1 cellular context compared by ENCODE assay signal in the genomic region with DNA sequence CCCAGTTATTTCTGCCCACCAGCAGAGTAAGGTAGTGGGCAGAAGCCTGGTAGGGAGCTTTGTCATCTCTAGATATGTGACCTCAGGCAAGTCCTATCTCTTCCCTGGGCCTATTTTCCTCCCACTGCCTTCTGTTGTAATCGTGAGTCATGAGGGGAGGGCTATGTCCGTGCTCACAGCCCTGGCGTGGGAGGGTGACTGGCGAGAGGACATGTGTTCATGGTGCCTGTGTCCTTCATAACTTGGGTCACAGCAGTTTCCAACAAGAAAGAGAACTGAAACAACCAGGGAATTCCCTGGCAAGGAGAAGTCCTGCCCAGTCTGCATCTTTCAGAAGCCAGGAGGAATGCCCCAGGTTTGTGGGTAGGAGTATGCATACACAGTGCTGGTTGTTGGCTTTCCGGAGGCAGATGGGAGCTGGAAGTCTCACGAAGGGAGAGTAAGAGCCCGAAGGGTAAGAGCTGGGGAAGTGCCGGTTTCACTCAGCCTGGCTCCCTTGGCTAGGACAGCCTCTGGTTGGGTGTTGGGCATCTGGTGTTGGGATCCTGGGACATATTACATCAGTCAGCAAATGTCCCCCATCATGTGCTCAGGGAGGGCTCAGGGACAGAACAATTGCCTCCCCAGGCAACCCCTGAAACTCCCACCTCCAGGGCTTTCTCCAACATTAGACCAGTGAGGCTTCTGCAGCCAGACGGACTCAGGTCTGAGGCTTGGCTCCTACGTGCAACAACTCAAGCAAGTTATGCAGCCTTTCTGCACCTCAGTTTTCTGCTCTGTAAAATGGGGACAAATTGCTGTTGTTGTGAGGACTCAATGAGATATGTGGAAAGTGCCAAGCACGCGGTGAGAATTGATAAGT.
TF ChIP-seq lines count a peak whose summit lies in the region.

No MANE protein-coding gene starts in this region.

TF ChIP-seq in GM12878, 131 proteins besides CTCF, POLR2A, EP300 and RAD21 (continues in another document):
- TF ChIP-seq EZH2 (IDR thresholded peaks at IDR 0.05; ENCODE audit: borderline replicate concordance, control insufficient read depth, low read depth, low read length) (no peak), ZZZ3 (IDR thresholded peaks at IDR 0.05; ENCODE audit: control insufficient read depth, insufficient read length, low read depth) (no peak), TARDBP (IDR thresholded peaks at IDR 0.05; ENCODE audit: borderline replicate concordance) (no peak), BMI1 (IDR thresholded peaks at IDR 0.05; ENCODE audit: borderline replicate concordance) (no peak; the same call in 1 of the 2 replicates), POU2F2 (IDR thresholded peaks at IDR 0.05; ENCODE audit: borderline replicate concordance, low read depth, low read length) (peak; percentile 88; the same call in 2 of the 3 replicates), BACH1 (IDR thresholded peaks at IDR 0.05; ENCODE audit: borderline replicate concordance) (no peak), CHD4 (IDR thresholded peaks at IDR 0.05) (no peak), ZNF207 (IDR thresholded peaks at IDR 0.05; ENCODE audit: borderline replicate concordance) (no peak), DPF2 (IDR thresholded peaks at IDR 0.05) (peak; percentile 86), KDM1A (IDR thresholded peaks at IDR 0.05; ENCODE audit: borderline replicate concordance) (no peak), WRNIP1 (IDR thresholded peaks at IDR 0.05; ENCODE audit: borderline replicate concordance, low read depth, low read length) (no peak), MXI1 (IDR thresholded peaks at IDR 0.05; ENCODE audit: low read depth, low read length) (no peak), CHD1 (IDR thresholded peaks at IDR 0.05; ENCODE audit: low read depth, low read length) (no peak), ATF7 (IDR thresholded peaks at IDR 0.05; ENCODE audit: low read depth) (peak; percentile 49; the same call in 1 of the 2 replicates), SPI1 (IDR thresholded peaks at IDR 0.05; ENCODE audit: borderline replicate concordance, insufficient read depth, low read depth, low read length) (peak; percentile 93), TCF12 (IDR thresholded peaks at IDR 0.05; ENCODE audit: low read depth, low read length) (no peak), RFX5 (IDR thresholded peaks at IDR 0.05; ENCODE audit: low read depth, low read length) (no peak), RUNX3 (IDR thresholded peaks at IDR 0.05; ENCODE audit: low read length) (peak; percentile 68), KAT2A (conservative IDR thresholded peaks at IDR 0.05; ENCODE audit: control insufficient read depth, low read depth, low read length) (no peak), NFIC (IDR thresholded peaks at IDR 0.05; ENCODE audit: low read depth, low read length) (peak; percentile 73; the same call in 1 of the 2 replicates), TCF3 (IDR thresholded peaks at IDR 0.05; ENCODE audit: borderline replicate concordance, insufficient read depth, low read depth, low read length) (no peak)
- TF ChIP-seq, protein P1, sequence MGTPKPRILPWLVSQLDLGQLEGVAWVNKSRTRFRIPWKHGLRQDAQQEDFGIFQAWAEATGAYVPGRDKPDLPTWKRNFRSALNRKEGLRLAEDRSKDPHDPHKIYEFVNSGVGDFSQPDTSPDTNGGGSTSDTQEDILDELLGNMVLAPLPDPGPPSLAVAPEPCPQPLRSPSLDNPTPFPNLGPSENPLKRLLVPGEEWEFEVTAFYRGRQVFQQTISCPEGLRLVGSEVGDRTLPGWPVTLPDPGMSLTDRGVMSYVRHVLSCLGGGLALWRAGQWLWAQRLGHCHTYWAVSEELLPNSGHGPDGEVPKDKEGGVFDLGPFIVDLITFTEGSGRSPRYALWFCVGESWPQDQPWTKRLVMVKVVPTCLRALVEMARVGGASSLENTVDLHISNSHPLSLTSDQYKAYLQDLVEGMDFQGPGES (IDR thresholded peaks at IDR 0.05), result no peak
- TF ChIP-seq, protein P2, sequence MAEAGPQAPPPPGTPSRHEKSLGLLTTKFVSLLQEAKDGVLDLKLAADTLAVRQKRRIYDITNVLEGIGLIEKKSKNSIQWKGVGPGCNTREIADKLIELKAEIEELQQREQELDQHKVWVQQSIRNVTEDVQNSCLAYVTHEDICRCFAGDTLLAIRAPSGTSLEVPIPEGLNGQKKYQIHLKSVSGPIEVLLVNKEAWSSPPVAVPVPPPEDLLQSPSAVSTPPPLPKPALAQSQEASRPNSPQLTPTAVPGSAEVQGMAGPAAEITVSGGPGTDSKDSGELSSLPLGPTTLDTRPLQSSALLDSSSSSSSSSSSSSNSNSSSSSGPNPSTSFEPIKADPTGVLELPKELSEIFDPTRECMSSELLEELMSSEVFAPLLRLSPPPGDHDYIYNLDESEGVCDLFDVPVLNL (IDR thresholded peaks at IDR 0.05; ENCODE audit: low read depth, low read length), result no peak
- TF ChIP-seq, protein P3, sequence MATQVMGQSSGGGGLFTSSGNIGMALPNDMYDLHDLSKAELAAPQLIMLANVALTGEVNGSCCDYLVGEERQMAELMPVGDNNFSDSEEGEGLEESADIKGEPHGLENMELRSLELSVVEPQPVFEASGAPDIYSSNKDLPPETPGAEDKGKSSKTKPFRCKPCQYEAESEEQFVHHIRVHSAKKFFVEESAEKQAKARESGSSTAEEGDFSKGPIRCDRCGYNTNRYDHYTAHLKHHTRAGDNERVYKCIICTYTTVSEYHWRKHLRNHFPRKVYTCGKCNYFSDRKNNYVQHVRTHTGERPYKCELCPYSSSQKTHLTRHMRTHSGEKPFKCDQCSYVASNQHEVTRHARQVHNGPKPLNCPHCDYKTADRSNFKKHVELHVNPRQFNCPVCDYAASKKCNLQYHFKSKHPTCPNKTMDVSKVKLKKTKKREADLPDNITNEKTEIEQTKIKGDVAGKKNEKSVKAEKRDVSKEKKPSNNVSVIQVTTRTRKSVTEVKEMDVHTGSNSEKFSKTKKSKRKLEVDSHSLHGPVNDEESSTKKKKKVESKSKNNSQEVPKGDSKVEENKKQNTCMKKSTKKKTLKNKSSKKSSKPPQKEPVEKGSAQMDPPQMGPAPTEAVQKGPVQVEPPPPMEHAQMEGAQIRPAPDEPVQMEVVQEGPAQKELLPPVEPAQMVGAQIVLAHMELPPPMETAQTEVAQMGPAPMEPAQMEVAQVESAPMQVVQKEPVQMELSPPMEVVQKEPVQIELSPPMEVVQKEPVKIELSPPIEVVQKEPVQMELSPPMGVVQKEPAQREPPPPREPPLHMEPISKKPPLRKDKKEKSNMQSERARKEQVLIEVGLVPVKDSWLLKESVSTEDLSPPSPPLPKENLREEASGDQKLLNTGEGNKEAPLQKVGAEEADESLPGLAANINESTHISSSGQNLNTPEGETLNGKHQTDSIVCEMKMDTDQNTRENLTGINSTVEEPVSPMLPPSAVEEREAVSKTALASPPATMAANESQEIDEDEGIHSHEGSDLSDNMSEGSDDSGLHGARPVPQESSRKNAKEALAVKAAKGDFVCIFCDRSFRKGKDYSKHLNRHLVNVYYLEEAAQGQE (IDR thresholded peaks at IDR 0.05; ENCODE audit: low read depth, low read length), result no peak
- TF ChIP-seq, protein P4, sequence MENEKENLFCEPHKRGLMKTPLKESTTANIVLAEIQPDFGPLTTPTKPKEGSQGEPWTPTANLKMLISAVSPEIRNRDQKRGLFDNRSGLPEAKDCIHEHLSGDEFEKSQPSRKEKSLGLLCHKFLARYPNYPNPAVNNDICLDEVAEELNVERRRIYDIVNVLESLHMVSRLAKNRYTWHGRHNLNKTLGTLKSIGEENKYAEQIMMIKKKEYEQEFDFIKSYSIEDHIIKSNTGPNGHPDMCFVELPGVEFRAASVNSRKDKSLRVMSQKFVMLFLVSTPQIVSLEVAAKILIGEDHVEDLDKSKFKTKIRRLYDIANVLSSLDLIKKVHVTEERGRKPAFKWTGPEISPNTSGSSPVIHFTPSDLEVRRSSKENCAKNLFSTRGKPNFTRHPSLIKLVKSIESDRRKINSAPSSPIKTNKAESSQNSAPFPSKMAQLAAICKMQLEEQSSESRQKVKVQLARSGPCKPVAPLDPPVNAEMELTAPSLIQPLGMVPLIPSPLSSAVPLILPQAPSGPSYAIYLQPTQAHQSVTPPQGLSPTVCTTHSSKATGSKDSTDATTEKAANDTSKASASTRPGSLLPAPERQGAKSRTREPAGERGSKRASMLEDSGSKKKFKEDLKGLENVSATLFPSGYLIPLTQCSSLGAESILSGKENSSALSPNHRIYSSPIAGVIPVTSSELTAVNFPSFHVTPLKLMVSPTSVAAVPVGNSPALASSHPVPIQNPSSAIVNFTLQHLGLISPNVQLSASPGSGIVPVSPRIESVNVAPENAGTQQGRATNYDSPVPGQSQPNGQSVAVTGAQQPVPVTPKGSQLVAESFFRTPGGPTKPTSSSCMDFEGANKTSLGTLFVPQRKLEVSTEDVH (IDR thresholded peaks at IDR 0.05; ENCODE audit: low read depth, partially characterized antibody), result no peak
- TF ChIP-seq, protein P5, sequence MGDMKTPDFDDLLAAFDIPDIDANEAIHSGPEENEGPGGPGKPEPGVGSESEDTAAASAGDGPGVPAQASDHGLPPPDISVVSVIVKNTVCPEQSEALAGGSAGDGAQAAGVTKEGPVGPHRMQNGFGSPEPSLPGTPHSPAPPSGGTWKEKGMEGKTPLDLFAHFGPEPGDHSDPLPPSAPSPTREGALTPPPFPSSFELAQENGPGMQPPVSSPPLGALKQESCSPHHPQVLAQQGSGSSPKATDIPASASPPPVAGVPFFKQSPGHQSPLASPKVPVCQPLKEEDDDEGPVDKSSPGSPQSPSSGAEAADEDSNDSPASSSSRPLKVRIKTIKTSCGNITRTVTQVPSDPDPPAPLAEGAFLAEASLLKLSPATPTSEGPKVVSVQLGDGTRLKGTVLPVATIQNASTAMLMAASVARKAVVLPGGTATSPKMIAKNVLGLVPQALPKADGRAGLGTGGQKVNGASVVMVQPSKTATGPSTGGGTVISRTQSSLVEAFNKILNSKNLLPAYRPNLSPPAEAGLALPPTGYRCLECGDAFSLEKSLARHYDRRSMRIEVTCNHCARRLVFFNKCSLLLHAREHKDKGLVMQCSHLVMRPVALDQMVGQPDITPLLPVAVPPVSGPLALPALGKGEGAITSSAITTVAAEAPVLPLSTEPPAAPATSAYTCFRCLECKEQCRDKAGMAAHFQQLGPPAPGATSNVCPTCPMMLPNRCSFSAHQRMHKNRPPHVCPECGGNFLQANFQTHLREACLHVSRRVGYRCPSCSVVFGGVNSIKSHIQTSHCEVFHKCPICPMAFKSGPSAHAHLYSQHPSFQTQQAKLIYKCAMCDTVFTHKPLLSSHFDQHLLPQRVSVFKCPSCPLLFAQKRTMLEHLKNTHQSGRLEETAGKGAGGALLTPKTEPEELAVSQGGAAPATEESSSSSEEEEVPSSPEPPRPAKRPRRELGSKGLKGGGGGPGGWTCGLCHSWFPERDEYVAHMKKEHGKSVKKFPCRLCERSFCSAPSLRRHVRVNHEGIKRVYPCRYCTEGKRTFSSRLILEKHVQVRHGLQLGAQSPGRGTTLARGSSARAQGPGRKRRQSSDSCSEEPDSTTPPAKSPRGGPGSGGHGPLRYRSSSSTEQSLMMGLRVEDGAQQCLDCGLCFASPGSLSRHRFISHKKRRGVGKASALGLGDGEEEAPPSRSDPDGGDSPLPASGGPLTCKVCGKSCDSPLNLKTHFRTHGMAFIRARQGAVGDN (IDR thresholded peaks at IDR 0.05), result no peak
- TF ChIP-seq, protein P6, sequence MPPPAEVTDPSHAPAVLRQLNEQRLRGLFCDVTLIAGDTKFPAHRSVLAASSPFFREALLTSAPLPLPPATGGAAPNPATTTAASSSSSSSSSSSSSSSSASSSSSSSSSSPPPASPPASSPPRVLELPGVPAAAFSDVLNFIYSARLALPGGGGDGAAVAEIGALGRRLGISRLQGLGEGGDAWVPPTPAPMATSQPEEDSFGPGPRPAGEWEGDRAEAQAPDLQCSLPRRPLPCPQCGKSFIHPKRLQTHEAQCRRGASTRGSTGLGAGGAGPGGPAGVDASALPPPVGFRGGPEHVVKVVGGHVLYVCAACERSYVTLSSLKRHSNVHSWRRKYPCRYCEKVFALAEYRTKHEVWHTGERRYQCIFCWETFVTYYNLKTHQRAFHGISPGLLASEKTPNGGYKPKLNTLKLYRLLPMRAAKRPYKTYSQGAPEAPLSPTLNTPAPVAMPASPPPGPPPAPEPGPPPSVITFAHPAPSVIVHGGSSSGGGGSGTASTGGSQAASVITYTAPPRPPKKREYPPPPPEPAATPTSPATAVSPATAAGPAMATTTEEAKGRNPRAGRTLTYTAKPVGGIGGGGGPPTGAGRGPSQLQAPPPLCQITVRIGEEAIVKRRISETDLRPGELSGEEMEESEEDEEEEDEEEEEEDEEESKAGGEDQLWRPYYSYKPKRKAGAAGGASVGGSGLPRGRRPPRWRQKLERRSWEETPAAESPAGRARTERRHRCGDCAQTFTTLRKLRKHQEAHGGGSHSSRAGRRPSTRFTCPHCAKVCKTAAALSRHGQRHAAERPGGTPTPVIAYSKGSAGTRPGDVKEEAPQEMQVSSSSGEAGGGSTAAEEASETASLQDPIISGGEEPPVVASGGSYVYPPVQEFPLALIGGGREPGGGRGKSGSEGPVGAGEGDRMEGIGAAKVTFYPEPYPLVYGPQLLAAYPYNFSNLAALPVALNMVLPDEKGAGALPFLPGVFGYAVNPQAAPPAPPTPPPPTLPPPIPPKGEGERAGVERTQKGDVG (CRISPR knock-in tag; IDR thresholded peaks at IDR 0.05), result no peak
- TF ChIP-seq, protein P7, sequence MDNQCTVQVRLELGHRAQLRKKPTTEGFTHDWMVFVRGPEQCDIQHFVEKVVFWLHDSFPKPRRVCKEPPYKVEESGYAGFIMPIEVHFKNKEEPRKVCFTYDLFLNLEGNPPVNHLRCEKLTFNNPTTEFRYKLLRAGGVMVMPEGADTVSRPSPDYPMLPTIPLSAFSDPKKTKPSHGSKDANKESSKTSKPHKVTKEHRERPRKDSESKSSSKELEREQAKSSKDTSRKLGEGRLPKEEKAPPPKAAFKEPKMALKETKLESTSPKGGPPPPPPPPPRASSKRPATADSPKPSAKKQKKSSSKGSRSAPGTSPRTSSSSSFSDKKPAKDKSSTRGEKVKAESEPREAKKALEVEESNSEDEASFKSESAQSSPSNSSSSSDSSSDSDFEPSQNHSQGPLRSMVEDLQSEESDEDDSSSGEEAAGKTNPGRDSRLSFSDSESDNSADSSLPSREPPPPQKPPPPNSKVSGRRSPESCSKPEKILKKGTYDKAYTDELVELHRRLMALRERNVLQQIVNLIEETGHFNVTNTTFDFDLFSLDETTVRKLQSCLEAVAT (IDR thresholded peaks at IDR 0.05), result no peak
- TF ChIP-seq, protein P8, sequence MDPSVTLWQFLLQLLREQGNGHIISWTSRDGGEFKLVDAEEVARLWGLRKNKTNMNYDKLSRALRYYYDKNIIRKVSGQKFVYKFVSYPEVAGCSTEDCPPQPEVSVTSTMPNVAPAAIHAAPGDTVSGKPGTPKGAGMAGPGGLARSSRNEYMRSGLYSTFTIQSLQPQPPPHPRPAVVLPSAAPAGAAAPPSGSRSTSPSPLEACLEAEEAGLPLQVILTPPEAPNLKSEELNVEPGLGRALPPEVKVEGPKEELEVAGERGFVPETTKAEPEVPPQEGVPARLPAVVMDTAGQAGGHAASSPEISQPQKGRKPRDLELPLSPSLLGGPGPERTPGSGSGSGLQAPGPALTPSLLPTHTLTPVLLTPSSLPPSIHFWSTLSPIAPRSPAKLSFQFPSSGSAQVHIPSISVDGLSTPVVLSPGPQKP (IDR thresholded peaks at IDR 0.05; ENCODE audit: low read depth, low read length), result no peak
